Comparison of ENCODE assay signal across 8 cellular contexts in genomic region chr6:151004415-151005024, GRCh38.
A peak's percentile ranks its signal among the peaks of the same experiment; 100 is the strongest.
DNase-seq lines count a peak whose midpoint lies in the region; ATAC-seq and TF ChIP-seq lines count a peak whose summit lies in the region.

No MANE protein-coding gene starts in this region.

- H3K4me3 Mint-ChIP-seq in stimulated activated effector memory CD8-positive, alpha-beta T cell treated with anti-CD3 and anti-CD28 coated beads, Interleukin-12 subunit alpha, Interleukin-12 subunit beta, amount 100 ng/mL, for 72 hours, result peak overlapping the region; percentile 20

- H3K4me1 ChIP-seq in SJSA1 (replicated peaks), result peaks cover 18% of the 10 kb centered on the region

- ATAC-seq in HG03565 (IDR thresholded peaks at IDR 0.05; ENCODE audit: unreplicated experiment) (peak; percentile 54), HG03135 (IDR thresholded peaks at IDR 0.05; ENCODE audit: unreplicated experiment) (no peak), GM21786 (IDR thresholded peaks at IDR 0.05; ENCODE audit: unreplicated experiment) (no peak)
- ATAC-seq in stimulated activated effector memory CD8-positive, alpha-beta T cell treated with anti-CD3 and anti-CD28 coated beads, Interleukin-12 subunit alpha, Interleukin-12 subunit beta, amount 100 ng/mL, for 72 hours, result peak; percentile 92

- H3K4me3 ChIP-seq in AG09309 (ENCODE audit: control insufficient read depth, low read depth, low read length) (no peak overlapping the region), SJSA1 (no peak overlapping the region), fibroblast of the aortic adventitia (ENCODE audit: low read depth, low read length) (peak overlapping the region; percentile 26)

- TF ChIP-seq CTCF in AG09309 (IDR thresholded peaks at IDR 0.05; ENCODE audit: control insufficient read depth, insufficient read depth, low read depth, low read length, missing control alignments) (no peak), fibroblast of the aortic adventitia (IDR thresholded peaks at IDR 0.05; ENCODE audit: insufficient read depth, low read length) (no peak)

- no peaks in the 10 kb centered on the region for H3K9me3 ChIP-seq in SJSA1 (replicated peaks)

- H3K27ac Mint-ChIP-seq in stimulated activated effector memory CD8-positive, alpha-beta T cell treated with anti-CD3 and anti-CD28 coated beads, Interleukin-12 subunit alpha, Interleukin-12 subunit beta, amount 100 ng/mL, for 72 hours, result peak overlapping the region; percentile 46

- peaks cover 19% of the 10 kb centered on the region for H3K36me3 Mint-ChIP-seq in stimulated activated effector memory CD8-positive, alpha-beta T cell treated with anti-CD3 and anti-CD28 coated beads, Interleukin-12 subunit alpha, Interleukin-12 subunit beta, amount 100 ng/mL, for 72 hours

- H3K27me3 ChIP-seq in SJSA1 (replicated peaks), result no peaks in the 10 kb centered on the region

- DNase-seq in AG09309 (ENCODE audit: low read depth), result peak; percentile 83
- DNase-seq in SJSA1 (ENCODE audit: low read depth in 1 of 2, low spot score in 2 of 2), result peak in 1 of 2 experiments; percentile 75
- DNase-seq in fibroblast of the aortic adventitia (ENCODE audit: low read depth), result peak; percentile 97
- no peak for DNase-seq in stimulated activated effector memory CD8-positive, alpha-beta T cell treated with anti-CD3 and anti-CD28 coated beads, Interleukin-12 subunit alpha, Interleukin-12 subunit beta, amount 100 ng/mL, for 72 hours (ENCODE audit: low spot score in 2 of 2)
- no peak for DNase-seq in stimulated activated CD4-positive, alpha-beta T cell treated with anti-CD3 and anti-CD28 coated beads, Interleukin-4, amount 100 ng/mL, for 4 hours

- no peaks in the 10 kb centered on the region for H3K36me3 ChIP-seq in SJSA1

- no peaks in the 10 kb centered on the region for H3K9me3 Mint-ChIP-seq in stimulated activated effector memory CD8-positive, alpha-beta T cell treated with anti-CD3 and anti-CD28 coated beads, Interleukin-12 subunit alpha, Interleukin-12 subunit beta, amount 100 ng/mL, for 72 hours

- peak overlapping the region; percentile 47 for H3K27ac ChIP-seq in SJSA1

- H3K4me1 Mint-ChIP-seq in stimulated activated effector memory CD8-positive, alpha-beta T cell treated with anti-CD3 and anti-CD28 coated beads, Interleukin-12 subunit alpha, Interleukin-12 subunit beta, amount 100 ng/mL, for 72 hours, result peaks cover 37% of the 10 kb centered on the region

Comparison
In these comparisons a context has a peak if more than half of its experiments do, and no peak if none do; other contexts are left out.
1. DNase-seq: peak in AG09309 (single experiment) and fibroblast of the aortic adventitia (single experiment); none in stimulated activated effector memory CD8-positive, alpha-beta T cell treated with anti-CD3 and anti-CD28 coated beads, Interleukin-12 subunit alpha, Interleukin-12 subunit beta, amount 100 ng/mL, for 72 hours (0 of 2) and stimulated activated CD4-positive, alpha-beta T cell treated with anti-CD3 and anti-CD28 coated beads, Interleukin-4, amount 100 ng/mL, for 4 hours (0 of 2).
2. ATAC-seq: peak in HG03565 (single experiment) and stimulated activated effector memory CD8-positive, alpha-beta T cell treated with anti-CD3 and anti-CD28 coated beads, Interleukin-12 subunit alpha, Interleukin-12 subunit beta, amount 100 ng/mL, for 72 hours (single experiment); none in HG03135 (single experiment) and GM21786 (single experiment).